In the genomic region with DNA sequence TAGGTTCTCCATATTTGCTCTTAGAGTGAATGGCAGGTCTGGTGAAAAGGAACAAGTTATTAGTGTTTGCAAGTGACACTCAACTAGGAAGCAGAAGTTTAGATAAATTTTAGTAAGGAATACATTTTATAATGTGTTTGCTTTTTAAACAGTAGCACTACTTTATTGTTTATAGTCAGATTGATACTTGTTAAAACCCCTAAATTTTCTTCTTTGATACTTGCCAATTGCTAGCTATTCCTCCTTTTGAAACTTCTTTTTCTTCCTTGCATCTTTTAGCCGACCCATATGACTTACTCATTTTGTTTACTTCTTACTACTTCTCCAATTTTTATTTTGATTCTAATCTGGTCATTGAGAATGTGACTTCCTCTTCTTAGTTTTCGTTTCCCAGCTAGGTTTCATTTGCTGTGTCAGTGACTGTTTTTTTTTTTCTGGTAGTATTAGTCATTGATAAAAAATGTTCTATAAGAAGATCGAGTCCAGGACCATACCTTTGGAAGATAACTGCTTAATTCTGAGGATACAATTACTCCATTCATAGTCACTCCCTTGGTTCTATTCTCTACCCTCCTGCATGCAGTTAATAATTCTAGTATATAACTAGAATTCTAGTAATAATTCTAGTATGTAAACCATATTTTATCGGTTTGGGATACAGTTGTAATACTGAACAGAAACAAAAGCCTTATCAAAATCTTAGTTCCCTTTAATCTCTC, we compare ENCODE assay signal across 8 cellular contexts. TPM values are rescaled to one million over a fixed set of nuclear protein-coding genes. Genes with fewer than 3 reads are reported as not detected.
DNase-seq lines count a peak whose midpoint lies in the region; ATAC-seq, FAIRE-seq and TF ChIP-seq lines count a peak whose summit lies in the region.

No MANE protein-coding gene starts in this region.

- DNase-seq in GM03348 (ENCODE audit: low spot score) (peak; percentile 16), H54 (ENCODE audit: insufficient read length, low spot score) (peak; percentile 46), PC-3 (peak; percentile 89), epithelial cell of prostate (ENCODE audit: low read depth, low spot score) (no peak), urothelium cell line (ENCODE audit: low spot score) (peak; percentile 32), D341Med (ENCODE audit: low spot score) (no peak), right cardiac atrium (no peak)
- DNase-seq in activated CD4-positive, alpha-beta T cell treated with anti-CD3 and anti-CD28 coated beads, Interleukin-2, amount 50 U/mL, for 1 hour: no peak

- TF ChIP-seq CTCF in PC-3 (conservative IDR thresholded peaks at IDR 0.05; ENCODE audit: low read depth, low read length): no peak

- peaks cover 11% of the 10 kb centered on the region for H3F3A ChIP-seq in PC-3 (ENCODE audit: low read length, unreplicated experiment)

- CTCF ChIA-PET in PC-3 (lab: Charles Lee): no interaction called here

- H3K9ac ChIP-seq in PC-3 (ENCODE audit: low read length): peak overlapping the region; percentile 95

- no TSS peak for BruUV-seq in PC-3 (replicated peaks; lab: Mats Ljungman, UMichigan)

- H3K27ac ChIP-seq in PC-3 (ENCODE audit: low read length) (peak overlapping the region; percentile 66), epithelial cell of prostate (peak overlapping the region; percentile 42), right cardiac atrium (ENCODE audit: low read length) (no peak overlapping the region)

- H3K9me2 ChIP-seq in PC-3 (replicated peaks; ENCODE audit: low read length): no peaks in the 10 kb centered on the region

- H3K4me2 ChIP-seq in PC-3 (ENCODE audit: low read length): peak overlapping the region; percentile 86

- H3K9me3 ChIP-seq in PC-3 (ENCODE audit: low read length): no peaks in the 10 kb centered on the region
- H3K9me3 ChIP-seq in right cardiac atrium (ENCODE audit: control insufficient read depth, low read length): peaks cover 1% of the 10 kb centered on the region

- peak overlapping the region; percentile 8 for H2AFZ ChIP-seq in PC-3 (ENCODE audit: low read length)

- H3K27me3 ChIP-seq in PC-3 (ENCODE audit: low read length): no peaks in the 10 kb centered on the region
- H3K27me3 ChIP-seq in right cardiac atrium (ENCODE audit: control insufficient read depth, insufficient read depth): no peaks in the 10 kb centered on the region

- no peaks in the 10 kb centered on the region for H3K36me3 ChIP-seq in PC-3 (ENCODE audit: low read depth, low read length)

- H4K20me1 ChIP-seq in PC-3 (ENCODE audit: low read length): peaks cover 12% of the 10 kb centered on the region

- H3K4me1 ChIP-seq in PC-3 (ENCODE audit: insufficient read depth, low read length) (peaks cover 51% of the 10 kb centered on the region), right cardiac atrium (ENCODE audit: control insufficient read depth, insufficient read depth, low read length) (no peaks in the 10 kb centered on the region)

- peak; percentile 2; the same call in 1 of the 2 replicates for ATAC-seq in PC-3
- ATAC-seq in right cardiac atrium: no peak

- H3K4me3 ChIP-seq in PC-3 (ENCODE audit: low read length) (peak overlapping the region; percentile 36), right cardiac atrium (ENCODE audit: low read length) (no peak overlapping the region)

- POLR2A ChIA-PET in PC-3 (lab: Charles Lee; ENCODE audit: unreplicated experiment): interaction anchor here (0.7 kb wide), 1 partner anchor 344 kb away, joined by 3 read pairs; no protein-coding TSS in a partner anchor

- no peak for TF ChIP-seq POLR2A in H54 (IDR thresholded peaks at IDR 0.05; ENCODE audit: low read depth, low read length)

- peaks cover 41% of the 10 kb centered on the region for H3K79me2 ChIP-seq in PC-3 (ENCODE audit: low read length)

- intact Hi-C loops in PC-3 (cut with micrococcal nuclease) (loop anchor here (1.0 to 5.0 kb wide), 4 partner anchors 25 to 206 kb away; partner anchors contain the start of gene FYB1), right cardiac atrium (cut with DNase I) (loop anchor here in 1 of 4 donors (10.0 kb wide), 1 partner anchor 82 kb away; no protein-coding TSS in a partner anchor)

- 45% methylated on average over 4 of the region's 4 CpGs for WGBS in right cardiac atrium

- FAIRE-seq in H54 (lab: Jason Lieb, UNC) (peak; percentile 98), urothelium cell line (lab: Jason Lieb, UNC) (no peak)

RNA-seq across cellular contexts. Expression of gene RICTOR, which starts 2.7 kb away (rescaled TPM):
- total RNA-seq in PC-3 (2014; rRNA removed) (24.5 and 28.1 TPM in 2 replicates), right cardiac atrium (10 to 100 TPM; 27.6 to 43.1 (median 30.7) TPM)
- 6.6 TPM for polyA plus RNA-seq in right cardiac atrium

Comparison
In these comparisons a context has a peak if more than half of its experiments do, and no peak if none do; other contexts are left out.
1. DNase-seq: peak in GM03348 (single experiment), H54 (single experiment), PC-3 (single experiment) and urothelium cell line (single experiment); none in epithelial cell of prostate (single experiment), D341Med (single experiment), activated CD4-positive, alpha-beta T cell treated with anti-CD3 and anti-CD28 coated beads, Interleukin-2, amount 50 U/mL, for 1 hour (single experiment) and right cardiac atrium (0 of 3).